Comparison of ENCODE assay signal across 8 cellular contexts in genomic region chr21:25735895-25736597, GRCh38. TPM values are rescaled to one million over a fixed set of nuclear protein-coding genes. Genes with fewer than 3 reads are reported as not detected.
DNase-seq lines count a peak whose midpoint lies in the region; ATAC-seq and TF ChIP-seq lines count a peak whose summit lies in the region.

No MANE protein-coding gene starts in this region.

- H3K4me1 Mint-ChIP-seq in activated T-helper 2 cell treated with anti-CD3 and anti-CD28 coated beads, Interferon-gamma antibody, Interleukin-2, Interleukin-4, amounts not matched to agents 10 μg/mL and 5 μg/mL and 100 μg/mL, durations not matched to agents 14 hours and 24 hours and 36 hours (ENCODE audit: low read depth) = peaks cover 34% of the 10 kb centered on the region

- no peak for TF ChIP-seq CTCF in KMS-11 (conservative IDR thresholded peaks at IDR 0.05; ENCODE audit: low read depth, low read length)

- no peaks in the 10 kb centered on the region; the same call in 1 of the 2 replicates for H4K20me1 ChIP-seq in KMS-11 (ENCODE audit: insufficient read depth)

- H3K9ac ChIP-seq in KMS-11 (peak overlapping the region; percentile 99), iPS-15b (ENCODE audit: low read depth, low read length) (peak overlapping the region; percentile 83)

- DNase-seq in NCI-H2107 treated with DMSO at 0.1 percent for 48 hours (lab: John Stamatoyannopoulos, UW; ENCODE audit: unreplicated experiment) (peak; percentile 9), NCI-H2107 (lab: John Stamatoyannopoulos, UW) (no peak), anterior cingulate cortex (lab: John Stamatoyannopoulos, UW) (no peak)
- no peak for DNase-seq in activated T-helper 2 cell treated with anti-CD3 and anti-CD28 coated beads, Interferon-gamma antibody, Interleukin-2, Interleukin-4, amounts not matched to agents 10 μg/mL and 5 μg/mL and 100 μg/mL, durations not matched to agents 14 hours and 24 hours and 36 hours (ENCODE audit: low spot score)

- no peaks in the 10 kb centered on the region for H3K36me3 ChIP-seq in KMS-11 (ENCODE audit: insufficient read depth)
- no peaks in the 10 kb centered on the region for H3K36me3 ChIP-seq in iPS-15b (ENCODE audit: control insufficient read depth, insufficient read depth, low read length)

- H3K27me3 ChIP-seq in KMS-11 (ENCODE audit: insufficient read depth, low read depth) (no peaks in the 10 kb centered on the region), iPS-15b (ENCODE audit: control insufficient read depth, insufficient read depth, low read length) (no peaks in the 10 kb centered on the region)

- ATAC-seq in GM21576 (IDR thresholded peaks at IDR 0.05; ENCODE audit: unreplicated experiment) = peak; percentile 4

- H3K36me3 Mint-ChIP-seq in activated T-helper 2 cell treated with anti-CD3 and anti-CD28 coated beads, Interferon-gamma antibody, Interleukin-2, Interleukin-4, amounts not matched to agents 10 μg/mL and 5 μg/mL and 100 μg/mL, durations not matched to agents 14 hours and 24 hours and 36 hours (ENCODE audit: low read depth) = peaks cover 33% of the 10 kb centered on the region

- H3K27ac ChIP-seq in KMS-11 = peak overlapping the region; percentile 100
- peak overlapping the region; percentile 91 to 100 (median 99) for H3K27ac ChIP-seq in skin epidermis

- H3K79me2 ChIP-seq in KMS-11 (ENCODE audit: insufficient read depth, low read depth) = peaks cover 76% of the 10 kb centered on the region

- peak overlapping the region; percentile 95 for H3K27ac Mint-ChIP-seq in activated T-helper 2 cell treated with anti-CD3 and anti-CD28 coated beads, Interferon-gamma antibody, Interleukin-2, Interleukin-4, amounts not matched to agents 10 μg/mL and 5 μg/mL and 100 μg/mL, durations not matched to agents 14 hours and 24 hours and 36 hours

- peak overlapping the region; percentile 99 for H3K4me3 Mint-ChIP-seq in activated T-helper 2 cell treated with anti-CD3 and anti-CD28 coated beads, Interferon-gamma antibody, Interleukin-2, Interleukin-4, amounts not matched to agents 10 μg/mL and 5 μg/mL and 100 μg/mL, durations not matched to agents 14 hours and 24 hours and 36 hours (ENCODE audit: low read depth)

- peaks cover 27% of the 10 kb centered on the region for H3K4me1 ChIP-seq in KMS-11 (ENCODE audit: low read depth, poor library complexity, severe bottlenecking)
- no peaks in the 10 kb centered on the region for H3K4me1 ChIP-seq in iPS-15b (ENCODE audit: control insufficient read depth, insufficient read depth, low read length)

- H2AFZ ChIP-seq in KMS-11 (ENCODE audit: low read depth) = peak overlapping the region; percentile 97

- no peak overlapping the region for H3K4me3 ChIP-seq in KMS-11 (IDR thresholded peaks at IDR 0.05; ENCODE audit: insufficient read depth, low read depth, low read length)
- H3K4me3 ChIP-seq in iPS-15b (ENCODE audit: low read depth, low read length) = peak overlapping the region; percentile 82
- peak overlapping the region; percentile 54 to 96 (median 85) for H3K4me3 ChIP-seq in skin epidermis

- H3K4me2 ChIP-seq in KMS-11 = peak overlapping the region; percentile 88

- intact Hi-C loops in activated T-helper 2 cell treated with anti-CD3 and anti-CD28 coated beads, Interferon-gamma antibody, Interleukin-2, Interleukin-4, amounts not matched to agents 10 μg/mL and 5 μg/mL and 100 μg/mL, durations not matched to agents 14 hours and 24 hours and 36 hours (cut with micrococcal nuclease) = loop anchor here (1.0 to 10.0 kb wide), 7 partner anchors 14 to 1109 kb away; partner anchors contain the start of genes ADAMTS1, APP and MRPL39

- no peaks in the 10 kb centered on the region for H3K9me3 Mint-ChIP-seq in activated T-helper 2 cell treated with anti-CD3 and anti-CD28 coated beads, Interferon-gamma antibody, Interleukin-2, Interleukin-4, amounts not matched to agents 10 μg/mL and 5 μg/mL and 100 μg/mL, durations not matched to agents 14 hours and 24 hours and 36 hours

- H3K9me3 ChIP-seq in iPS-15b (ENCODE audit: control insufficient read depth, insufficient read depth, low read length) = no peaks in the 10 kb centered on the region

- no peaks in the 10 kb centered on the region for H3K27me3 Mint-ChIP-seq in activated T-helper 2 cell treated with anti-CD3 and anti-CD28 coated beads, Interferon-gamma antibody, Interleukin-2, Interleukin-4, amounts not matched to agents 10 μg/mL and 5 μg/mL and 100 μg/mL, durations not matched to agents 14 hours and 24 hours and 36 hours (ENCODE audit: low read depth)

RNA-seq across cellular contexts. Expression of gene GABPA, which starts 1.3 kb away (rescaled TPM):
- total RNA-seq in activated T-helper 2 cell treated with anti-CD3 and anti-CD28 coated beads, Interferon-gamma antibody, Interleukin-2, Interleukin-4, amounts not matched to agents 10 μg/mL and 5 μg/mL and 100 μg/mL, durations not matched to agents 14 hours and 24 hours and 36 hours = 22.7 and 26.3 TPM in 2 replicates

RNA-seq across cellular contexts. Expression of gene ATP5PF, which starts 1.3 kb away (rescaled TPM):
- 156 and 163 TPM in 2 replicates for total RNA-seq in activated T-helper 2 cell treated with anti-CD3 and anti-CD28 coated beads, Interferon-gamma antibody, Interleukin-2, Interleukin-4, amounts not matched to agents 10 μg/mL and 5 μg/mL and 100 μg/mL, durations not matched to agents 14 hours and 24 hours and 36 hours
